13 cellular contexts compared by ENCODE assay signal in genomic region chr11:39236916-39237315, GRCh38.
"Had no signal": no experiment of that assay in that cellular context is flagged by ENCODE, and none has a peak within 500 bp of the region (broad histone marks: within the 10 kb centered on the region; RNA-seq: fewer than 3 reads in every experiment).

No MANE protein-coding gene starts in this region.

- DNase-seq: activated CD4-positive, alpha-beta T cell treated with anti-CD3 and anti-CD28 coated beads, Interleukin-2, amount 50 U/mL, for 4 hours; activated CD4-positive, CD25-positive, alpha-beta regulatory T cell treated with anti-CD3 and anti-CD28 coated beads, Interleukin-2, amount 50 U/mL, for 72 hours; activated naive CD4-positive, alpha-beta T cell treated with Interleukin-2 at 50 U/mL for 16 hours; activated T-cell treated with anti-CD3 and anti-CD28 coated beads for 4 hours; aorta; occipital lobe; right lobe of liver; spleen; T1000 had no signal

- H3K27ac Mint-ChIP-seq: natural killer cell treated with Interleukin-12 subunit alpha and Interleukin-12 subunit beta and Interleukin-15 and Interleukin-18, amount 100 ng/mL, for 72 hours; stimulated activated naive CD8-positive, alpha-beta T cell treated with anti-CD3 and anti-CD28 coated beads, Interleukin-15, Interleukin-2, amounts not matched to agents 100 ng/mL and 50 ng/mL, for 24 hours had no signal

- ATAC-seq: natural killer cell treated with Interleukin-12 subunit alpha and Interleukin-12 subunit beta and Interleukin-15 and Interleukin-18, amount 100 ng/mL, for 72 hours; right lobe of liver had no signal

- H3K4me3 ChIP-seq: prostate gland, right lobe of liver, spleen, suprapubic skin had no signal

- H3K4me1 ChIP-seq: prostate gland, right lobe of liver, spleen, suprapubic skin had no signal

- H3K36me3 ChIP-seq: prostate gland, right lobe of liver, spleen, suprapubic skin had no signal

- H3K27ac ChIP-seq: prostate gland, right lobe of liver, spleen, suprapubic skin had no signal

- H3K27me3 ChIP-seq: right lobe of liver, spleen, suprapubic skin had no signal

- H3K4me3 Mint-ChIP-seq: natural killer cell treated with Interleukin-12 subunit alpha and Interleukin-12 subunit beta and Interleukin-15 and Interleukin-18, amount 100 ng/mL, for 72 hours; stimulated activated naive CD8-positive, alpha-beta T cell treated with anti-CD3 and anti-CD28 coated beads, Interleukin-15, Interleukin-2, amounts not matched to agents 100 ng/mL and 50 ng/mL, for 24 hours had no signal

- H3K27me3 Mint-ChIP-seq: natural killer cell treated with Interleukin-12 subunit alpha and Interleukin-12 subunit beta and Interleukin-15 and Interleukin-18, amount 100 ng/mL, for 72 hours; stimulated activated naive CD8-positive, alpha-beta T cell treated with anti-CD3 and anti-CD28 coated beads, Interleukin-15, Interleukin-2, amounts not matched to agents 100 ng/mL and 50 ng/mL, for 24 hours had no signal

- H3K9me3 ChIP-seq: prostate gland, right lobe of liver had no signal
